In genomic region chr14:96407980-96408570, GRCh38 we compare ENCODE assay signal across 19 cellular contexts.
"Had no signal": no experiment of that assay in that cellular context is flagged by ENCODE, and none has a peak within 500 bp of the region (broad histone marks: within the 10 kb centered on the region; RNA-seq: fewer than 3 reads in every experiment).

No MANE protein-coding gene starts in this region.

- H3K27me3 ChIP-seq: heart left ventricle, right lobe of liver, spleen, testis, transverse colon had no signal

- H3K4me3 ChIP-seq: heart left ventricle, psoas muscle, right lobe of liver, spleen, testis, transverse colon had no signal

- H3K36me3 ChIP-seq: heart left ventricle, right lobe of liver, spleen, transverse colon had no signal

- H3K9me3 ChIP-seq: heart left ventricle, psoas muscle, right lobe of liver, spleen, testis, transverse colon had no signal

- H3K9me3 Mint-ChIP-seq: effector memory CD8-positive, alpha-beta T cell; naive thymus-derived CD4-positive, alpha-beta T cell; nephron progenitor cell; stimulated activated memory B cell treated with anti-CD40 and anti-IgM and Interleukin-4, amounts not matched to agents 10 μg/mL and 1 μg/mL and 100 μg/mL, for 72 hours; stimulated activated naive CD8-positive, alpha-beta T cell treated with anti-CD3 and anti-CD28 coated beads, Interleukin-15, amount 100 ng/mL, for 72 hours had no signal

- H3K4me1 ChIP-seq: psoas muscle, right lobe of liver, testis, transverse colon had no signal

- H3K27ac ChIP-seq: heart left ventricle, psoas muscle, right lobe of liver, spleen, testis, transverse colon had no signal

- H3K27ac Mint-ChIP-seq: effector memory CD8-positive, alpha-beta T cell; naive thymus-derived CD4-positive, alpha-beta T cell; nephron progenitor cell; stimulated activated memory B cell treated with anti-CD40 and anti-IgM and Interleukin-4, amounts not matched to agents 10 μg/mL and 1 μg/mL and 100 μg/mL, for 72 hours; stimulated activated naive CD8-positive, alpha-beta T cell treated with anti-CD3 and anti-CD28 coated beads, Interleukin-15, amount 100 ng/mL, for 72 hours had no signal

- H3K4me1 Mint-ChIP-seq: naive thymus-derived CD4-positive, alpha-beta T cell; stimulated activated memory B cell treated with anti-CD40 and anti-IgM and Interleukin-4, amounts not matched to agents 10 μg/mL and 1 μg/mL and 100 μg/mL, for 72 hours; stimulated activated naive CD8-positive, alpha-beta T cell treated with anti-CD3 and anti-CD28 coated beads, Interleukin-15, amount 100 ng/mL, for 72 hours had no signal

- H3K4me3 Mint-ChIP-seq: effector memory CD8-positive, alpha-beta T cell; naive thymus-derived CD4-positive, alpha-beta T cell; nephron progenitor cell; stimulated activated memory B cell treated with anti-CD40 and anti-IgM and Interleukin-4, amounts not matched to agents 10 μg/mL and 1 μg/mL and 100 μg/mL, for 72 hours; stimulated activated naive CD8-positive, alpha-beta T cell treated with anti-CD3 and anti-CD28 coated beads, Interleukin-15, amount 100 ng/mL, for 72 hours had no signal

- H3K36me3 Mint-ChIP-seq: naive thymus-derived CD4-positive, alpha-beta T cell; stimulated activated memory B cell treated with anti-CD40 and anti-IgM and Interleukin-4, amounts not matched to agents 10 μg/mL and 1 μg/mL and 100 μg/mL, for 72 hours had no signal

- ATAC-seq: effector memory CD8-positive, alpha-beta T cell; heart left ventricle; naive thymus-derived CD4-positive, alpha-beta T cell; psoas muscle; right lobe of liver; stimulated activated memory B cell treated with anti-CD40 and anti-IgM and Interleukin-4, amounts not matched to agents 10 μg/mL and 1 μg/mL and 100 μg/mL, for 72 hours; stimulated activated naive CD8-positive, alpha-beta T cell treated with anti-CD3 and anti-CD28 coated beads, Interleukin-15, amount 100 ng/mL, for 72 hours had no signal

- DNase-seq: effector memory CD8-positive, alpha-beta T cell; foreskin melanocyte; heart left ventricle; hippocampal formation; kidney glomerular epithelial cell; mesendoderm; naive thymus-derived CD4-positive, alpha-beta T cell; nephron progenitor cell; psoas muscle; retina; right lobe of liver; spleen; stimulated activated CD4-positive, alpha-beta T cell treated with anti-CD3 and anti-CD28 coated beads, Interleukin-15, amount 100 ng/mL, for 24 hours; stimulated activated CD4-positive, alpha-beta T cell treated with anti-CD3 and anti-CD28 coated beads, Interleukin-1b, Interleukin-23, amount 100 ng/mL, for 48 hours; stimulated activated CD4-positive, alpha-beta T cell treated with anti-CD3 and anti-CD28 coated beads, Interleukin-4, amount 100 ng/mL, for 24 hours; stimulated activated naive CD8-positive, alpha-beta T cell treated with anti-CD3 and anti-CD28 coated beads, Interleukin-15, amount 100 ng/mL, for 72 hours; testis; transverse colon had no signal
